Comparison of ENCODE assay signal across 13 cellular contexts in the genomic region with DNA sequence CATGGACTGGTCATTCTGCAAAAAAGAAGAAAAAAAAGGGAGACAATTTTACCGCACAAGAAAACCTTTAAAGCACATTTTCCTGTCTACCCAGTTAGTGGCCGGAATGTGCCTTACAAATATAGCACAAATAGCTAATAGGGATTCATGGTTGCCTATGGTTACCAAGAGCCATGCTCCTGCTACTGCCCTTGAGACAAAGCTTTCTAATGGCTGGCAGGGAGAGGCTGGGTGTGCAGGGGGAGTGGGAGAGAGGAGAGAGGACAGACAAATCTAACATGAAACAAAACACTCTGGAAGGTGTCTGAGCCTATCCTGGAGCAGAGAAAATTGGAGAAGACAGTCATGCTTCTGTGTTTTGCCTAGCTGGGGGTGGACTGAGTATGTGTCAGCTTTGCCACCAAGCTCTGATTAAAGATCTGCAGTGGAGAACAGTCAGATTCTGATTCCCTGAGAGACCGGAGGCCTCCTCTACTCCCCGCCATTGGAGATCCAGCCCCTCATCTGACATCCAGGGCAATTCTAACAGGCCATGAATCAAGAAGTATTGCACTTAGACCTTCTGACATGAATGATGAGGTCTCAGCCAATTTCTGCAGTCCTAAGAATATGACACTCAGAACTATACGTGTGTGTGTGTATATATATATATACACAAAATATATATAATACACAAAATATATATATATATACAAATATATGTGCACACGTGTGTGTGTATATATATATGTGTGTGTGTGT.
DNase-seq lines count a peak whose midpoint lies in the region; TF ChIP-seq lines count a peak whose summit lies in the region.
"Had no signal": no experiment of that assay in that cellular context is flagged by ENCODE, and none has a peak within 500 bp of the region (broad histone marks: within the 10 kb centered on the region; RNA-seq: fewer than 3 reads in every experiment).

No MANE protein-coding gene starts in this region.

- no peak overlapping the region for H3K4me2 ChIP-seq in neural progenitor cell

- H2AFZ ChIP-seq in neural progenitor cell (replicated peaks), result peak overlapping the region; percentile 12

- peaks cover 34% of the 10 kb centered on the region for H3K4me1 Mint-ChIP-seq in neural progenitor cell

- peaks cover 2% of the 10 kb centered on the region for H3K36me3 Mint-ChIP-seq in neural progenitor cell
- H3K36me3 Mint-ChIP-seq: stimulated activated effector memory CD8-positive, alpha-beta T cell treated with anti-CD3 and anti-CD28 coated beads, Interleukin-12 subunit alpha, Interleukin-12 subunit beta, amount 100 ng/mL, for 72 hours had no signal

- no peaks in the 10 kb centered on the region for H3K9me3 ChIP-seq in neural progenitor cell (ENCODE audit: low read depth)
- H3K9me3 ChIP-seq: neutrophil had no signal

- H3F3A ChIP-seq in neural progenitor cell (ENCODE audit: low read depth), result no peaks in the 10 kb centered on the region

- peaks cover 3% of the 10 kb centered on the region for H3K27me3 Mint-ChIP-seq in neural progenitor cell (ENCODE audit: insufficient read depth, low read depth)

- DNase-seq in Ammon's horn (ENCODE audit: low spot score) (peak; percentile 72), RPMI7951 (ENCODE audit: low read depth) (peak; percentile 16), dorsolateral prefrontal cortex (peak in 5 of 10 donors; percentile 21 to 60 (median 43)), neural progenitor cell (ENCODE audit: low spot score) (peak; percentile 24), HK-2 (ENCODE audit: unreplicated experiment) (no peak), A172 (ENCODE audit: low spot score) (no peak), NCI-H2196 (lab: John Stamatoyannopoulos, UW; ENCODE audit: unreplicated experiment) (no peak)
- DNase-seq in activated CD4-positive, alpha-beta T cell treated with anti-CD3 and anti-CD28 coated beads, Interleukin-2, amount 50 U/mL, for 48 hours, result no peak
- DNase-seq: activated CD8-positive, alpha-beta memory T cell treated with anti-CD3 and anti-CD28 coated beads for 24 hours; activated naive CD4-positive, alpha-beta T cell; foreskin keratinocyte had no signal

- TF ChIP-seq CTCF in dorsolateral prefrontal cortex (IDR thresholded peaks at IDR 0.05 in 54 of 56, conservative IDR thresholded peaks at IDR 0.05 in 2 of 56; ENCODE audit: low read depth in 1 of 56, partially characterized antibody in 56 of 56), result no peak
- TF ChIP-seq CTCF in neural progenitor cell (IDR thresholded peaks at IDR 0.05), result no peak

- peaks cover 2% of the 10 kb centered on the region for H3K9me3 Mint-ChIP-seq in neural progenitor cell

- no peaks in the 10 kb centered on the region for H3K79me2 ChIP-seq in neural progenitor cell (ENCODE audit: low read depth)

- H3K4me3 ChIP-seq in dorsolateral prefrontal cortex, result peak overlapping the region; percentile 3 to 62 (median 39)
- no peak overlapping the region for H3K4me3 ChIP-seq in neural progenitor cell

- H3K9ac ChIP-seq in neural progenitor cell, result no peak overlapping the region

- peaks cover 13% of the 10 kb centered on the region for H3K4me1 ChIP-seq in neural progenitor cell

- H3K27me3 ChIP-seq in dorsolateral prefrontal cortex (no peaks in the 10 kb centered on the region), neural progenitor cell (no peaks in the 10 kb centered on the region)
- H3K27me3 ChIP-seq: foreskin keratinocyte, neutrophil had no signal

- H3K27ac ChIP-seq in dorsolateral prefrontal cortex (peak overlapping the region; percentile 49 to 95 (median 87)), neural progenitor cell (no peak overlapping the region)
- H3K27ac ChIP-seq: neutrophil had no signal

- no peaks in the 10 kb centered on the region for H3K36me3 ChIP-seq in neural progenitor cell
- H3K36me3 ChIP-seq: neutrophil had no signal

- peak overlapping the region; percentile 97 for H3K27ac Mint-ChIP-seq in neural progenitor cell
- H3K27ac Mint-ChIP-seq: stimulated activated effector memory CD8-positive, alpha-beta T cell treated with anti-CD3 and anti-CD28 coated beads, Interleukin-12 subunit alpha, Interleukin-12 subunit beta, amount 100 ng/mL, for 72 hours had no signal

- H3K4me3 Mint-ChIP-seq in neural progenitor cell, result peak overlapping the region; percentile 80
- H3K4me3 Mint-ChIP-seq: stimulated activated effector memory CD8-positive, alpha-beta T cell treated with anti-CD3 and anti-CD28 coated beads, Interleukin-12 subunit alpha, Interleukin-12 subunit beta, amount 100 ng/mL, for 72 hours had no signal

- intact Hi-C loops in dorsolateral prefrontal cortex (cut with DNase I), result loop anchor here in 1 of 2 donors (5.0 kb wide), 1 partner anchor 80 kb away; a partner anchor contains a TSS

- no peaks in the 10 kb centered on the region for H4K20me1 ChIP-seq in neural progenitor cell (ENCODE audit: low read depth)

Comparison
In these comparisons a context has a peak if more than half of its experiments do, and no peak if none do; other contexts are left out.
1. DNase-seq: peak in Ammon's horn (single experiment), RPMI7951 (single experiment) and neural progenitor cell (single experiment); none in HK-2 (single experiment), activated CD4-positive, alpha-beta T cell treated with anti-CD3 and anti-CD28 coated beads, Interleukin-2, amount 50 U/mL, for 48 hours (0 of 2), A172 (single experiment) and NCI-H2196 (single experiment).